Comparison of ENCODE assay signal across 15 cellular contexts in the genomic region with DNA sequence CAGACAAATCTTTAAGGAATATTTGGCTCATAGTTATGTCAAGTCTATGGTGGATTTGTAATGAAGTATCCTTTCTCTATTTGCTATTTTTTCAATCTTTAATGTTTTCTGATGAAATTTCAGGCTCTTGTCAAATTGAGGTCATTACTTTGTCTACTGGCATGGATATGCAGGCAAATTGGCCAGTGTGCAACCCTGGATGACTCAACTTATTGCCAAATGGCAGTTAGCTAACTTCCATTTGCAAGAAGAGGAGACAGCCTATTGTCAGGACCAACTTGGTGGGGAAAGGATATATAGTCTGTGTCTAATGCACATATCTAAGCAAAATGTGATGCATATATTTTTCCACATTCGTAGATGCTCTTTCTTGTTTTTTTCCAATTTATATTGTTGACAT.
DNase-seq lines count a peak whose midpoint lies in the region; ATAC-seq and TF ChIP-seq lines count a peak whose summit lies in the region.
"Had no signal": no experiment of that assay in that cellular context is flagged by ENCODE, and none has a peak within 500 bp of the region (broad histone marks: within the 10 kb centered on the region; RNA-seq: fewer than 3 reads in every experiment).

No MANE protein-coding gene starts in this region.

- H3K4me1 Mint-ChIP-seq in activated naive CD8-positive, alpha-beta T cell treated with anti-CD3 and anti-CD28 coated beads, Interleukin-2, amount 50 U/mL, for 24 hours: peaks cover 4% of the 10 kb centered on the region
- peaks cover 0 to 1% (median 0%) of the 10 kb centered on the region in 7 donors for H3K4me1 Mint-ChIP-seq in naive thymus-derived CD4-positive, alpha-beta T cell
- H3K4me1 Mint-ChIP-seq: GM23338, IgD-negative memory B cell had no signal

- CTCF ChIA-PET in naive thymus-derived CD4-positive, alpha-beta T cell (lab: Charles Lee): no interaction called here

- H3K9me3 Mint-ChIP-seq in activated naive CD8-positive, alpha-beta T cell treated with anti-CD3 and anti-CD28 coated beads, Interleukin-2, amount 50 U/mL, for 24 hours: peaks cover 8% of the 10 kb centered on the region
- H3K9me3 Mint-ChIP-seq in naive thymus-derived CD4-positive, alpha-beta T cell: peaks cover 0 to 4% (median 0%) of the 10 kb centered on the region in 11 donors
- H3K9me3 Mint-ChIP-seq: GM23338 had no signal

- H3K4me3 ChIP-seq in fibroblast of pulmonary artery (replicated peaks; ENCODE audit: low read depth, low read length): no peak overlapping the region
- H3K4me3 ChIP-seq in suprapubic skin: no peak overlapping the region
- no peak overlapping the region for H3K4me3 ChIP-seq in naive thymus-derived CD4-positive, alpha-beta T cell (ENCODE audit: low read length)
- H3K4me3 ChIP-seq: GM23338, Peyer's patch, skin epidermis, tibial artery had no signal

- WGBS in suprapubic skin: 92% methylated on average over 1 of the region's 1 CpG

- H3K27ac Mint-ChIP-seq in activated naive CD8-positive, alpha-beta T cell treated with anti-CD3 and anti-CD28 coated beads, Interleukin-2, amount 50 U/mL, for 24 hours: no peak overlapping the region
- H3K27ac Mint-ChIP-seq in naive thymus-derived CD4-positive, alpha-beta T cell: no peak overlapping the region
- H3K27ac Mint-ChIP-seq: activated CD8-positive, alpha-beta memory T cell treated with anti-CD3 and anti-CD28 coated beads, Interleukin-2, amount 10 ng/mL, durations not matched to agents 7 days and 5 days; GM23338; IgD-negative memory B cell had no signal

- no peak overlapping the region for H3K27ac ChIP-seq in suprapubic skin
- no peak overlapping the region for H3K27ac ChIP-seq in naive thymus-derived CD4-positive, alpha-beta T cell (ENCODE audit: low read depth, low read length)
- H3K27ac ChIP-seq: Peyer's patch, skin epidermis, tibial artery had no signal

- no peaks in the 10 kb centered on the region for H3K27me3 Mint-ChIP-seq in activated naive CD8-positive, alpha-beta T cell treated with anti-CD3 and anti-CD28 coated beads, Interleukin-2, amount 50 U/mL, for 24 hours
- no peaks in the 10 kb centered on the region for H3K27me3 Mint-ChIP-seq in naive thymus-derived CD4-positive, alpha-beta T cell
- H3K27me3 Mint-ChIP-seq: activated CD8-positive, alpha-beta memory T cell treated with anti-CD3 and anti-CD28 coated beads, Interleukin-2, amount 10 ng/mL, durations not matched to agents 7 days and 5 days; IgD-negative memory B cell had no signal

- no peak overlapping the region for H3K4me3 Mint-ChIP-seq in activated naive CD8-positive, alpha-beta T cell treated with anti-CD3 and anti-CD28 coated beads, Interleukin-2, amount 50 U/mL, for 24 hours
- no peak overlapping the region for H3K4me3 Mint-ChIP-seq in naive thymus-derived CD4-positive, alpha-beta T cell
- H3K4me3 Mint-ChIP-seq: activated CD8-positive, alpha-beta memory T cell treated with anti-CD3 and anti-CD28 coated beads, Interleukin-2, amount 10 ng/mL, durations not matched to agents 7 days and 5 days; GM23338; IgD-negative memory B cell had no signal

- H3K36me3 ChIP-seq in suprapubic skin: no peaks in the 10 kb centered on the region
- H3K36me3 ChIP-seq in naive thymus-derived CD4-positive, alpha-beta T cell (ENCODE audit: control insufficient read depth in 2 of 3, insufficient read depth in 3 of 3, low read length in 3 of 3): no peaks in the 10 kb centered on the region
- H3K36me3 ChIP-seq: Peyer's patch, tibial artery had no signal

- ATAC-seq in Right ventricle myocardium inferior: peak; percentile 50
- no peak for ATAC-seq in activated naive CD8-positive, alpha-beta T cell treated with anti-CD3 and anti-CD28 coated beads, Interleukin-2, amount 50 U/mL, for 24 hours
- no peak for ATAC-seq in naive thymus-derived CD4-positive, alpha-beta T cell
- ATAC-seq: activated CD8-positive, alpha-beta memory T cell treated with anti-CD3 and anti-CD28 coated beads, Interleukin-2, amount 10 ng/mL, durations not matched to agents 7 days and 5 days; GM23338 had no signal

- no peaks in the 10 kb centered on the region for H3K27me3 ChIP-seq in suprapubic skin
- H3K27me3 ChIP-seq in naive thymus-derived CD4-positive, alpha-beta T cell (ENCODE audit: control insufficient read depth in 2 of 2, insufficient read depth in 2 of 2, low read length in 2 of 2): no peaks in the 10 kb centered on the region
- H3K27me3 ChIP-seq: Peyer's patch, tibial artery had no signal

- no peaks in the 10 kb centered on the region for H3K9me3 ChIP-seq in suprapubic skin
- no peaks in the 10 kb centered on the region for H3K9me3 ChIP-seq in naive thymus-derived CD4-positive, alpha-beta T cell (ENCODE audit: control insufficient read depth in 2 of 3, low read length in 3 of 3)
- H3K9me3 ChIP-seq: Peyer's patch, tibial artery had no signal

- peaks cover 10% of the 10 kb centered on the region for H3K36me3 Mint-ChIP-seq in activated naive CD8-positive, alpha-beta T cell treated with anti-CD3 and anti-CD28 coated beads, Interleukin-2, amount 50 U/mL, for 24 hours (ENCODE audit: low read depth)
- H3K36me3 Mint-ChIP-seq in naive thymus-derived CD4-positive, alpha-beta T cell: peaks cover 1 to 54% (median 27%) of the 10 kb centered on the region in 5 donors

- intact Hi-C loops in Right ventricle myocardium inferior (cut with DNase I) (no loop called here), cardiac septum (cut with DNase I) (no loop called here)
- intact Hi-C loops in naive thymus-derived CD4-positive, alpha-beta T cell (cut with micrococcal nuclease): no loop called here

- in situ Hi-C loops in GM13976 (cut with MboI; ENCODE audit: low sequenced_read_pairs, unreplicated experiment): no loop called here

- TF ChIP-seq POLR2A in suprapubic skin (IDR thresholded peaks at IDR 0.05): no peak

- TF ChIP-seq EP300 in suprapubic skin (IDR thresholded peaks at IDR 0.05): no peak

- no peak for TF ChIP-seq CTCF in fibroblast of pulmonary artery (IDR thresholded peaks at IDR 0.05; ENCODE audit: low read length, missing control alignments)
- no peak for TF ChIP-seq CTCF in suprapubic skin (IDR thresholded peaks at IDR 0.05)
- TF ChIP-seq CTCF in GM13976 (IDR thresholded peaks at IDR 0.05; ENCODE audit: borderline replicate concordance, control extremely low read depth, extremely low read depth, insufficient read depth, missing control alignments): no peak

- POLR2A ChIA-PET in naive thymus-derived CD4-positive, alpha-beta T cell (lab: Charles Lee): no interaction called here

- no peaks in the 10 kb centered on the region for H3K4me1 ChIP-seq in suprapubic skin
- H3K4me1 ChIP-seq in naive thymus-derived CD4-positive, alpha-beta T cell (ENCODE audit: control insufficient read depth in 2 of 2, insufficient read depth in 2 of 2, low read length in 2 of 2): no peaks in the 10 kb centered on the region
- H3K4me1 ChIP-seq: Peyer's patch had no signal

- DNase-seq in Right ventricle myocardium inferior (ENCODE audit: missing footprints) (no peak), cardiac septum (ENCODE audit: low spot score) (no peak), NOMO-1 treated with dmso at 0.1 percent for 144 hours (lab: John Stamatoyannopoulos, UW; ENCODE audit: unreplicated experiment) (peak; percentile 42), fibroblast of pulmonary artery (ENCODE audit: low read depth) (peak; percentile 96), suprapubic skin (ENCODE audit: low spot score in 2 of 2) (peak; percentile 58 to 81), GM13976 (ENCODE audit: low spot score) (no peak)
- DNase-seq in activated naive CD8-positive, alpha-beta T cell treated with anti-CD3 and anti-CD28 coated beads, Interleukin-2, amount 50 U/mL, for 24 hours: no peak
- no peak for DNase-seq in naive thymus-derived CD4-positive, alpha-beta T cell
- DNase-seq: activated CD8-positive, alpha-beta memory T cell treated with anti-CD3 and anti-CD28 coated beads, Interleukin-2, amount 10 ng/mL, durations not matched to agents 7 days and 5 days; amygdala; Peyer's patch had no signal

Comparison
In these comparisons a context has a peak if more than half of its experiments do, and no peak if none do; other contexts are left out.
1. DNase-seq: peak in NOMO-1 treated with dmso at 0.1 percent for 144 hours (single experiment), fibroblast of pulmonary artery (single experiment) and suprapubic skin (2 of 2); none in Right ventricle myocardium inferior (single experiment), cardiac septum (single experiment), activated naive CD8-positive, alpha-beta T cell treated with anti-CD3 and anti-CD28 coated beads, Interleukin-2, amount 50 U/mL, for 24 hours (single experiment), GM13976 (single experiment) and naive thymus-derived CD4-positive, alpha-beta T cell (0 of 9).